Comparison of ENCODE assay signal across 18 cellular contexts in the genomic region with DNA sequence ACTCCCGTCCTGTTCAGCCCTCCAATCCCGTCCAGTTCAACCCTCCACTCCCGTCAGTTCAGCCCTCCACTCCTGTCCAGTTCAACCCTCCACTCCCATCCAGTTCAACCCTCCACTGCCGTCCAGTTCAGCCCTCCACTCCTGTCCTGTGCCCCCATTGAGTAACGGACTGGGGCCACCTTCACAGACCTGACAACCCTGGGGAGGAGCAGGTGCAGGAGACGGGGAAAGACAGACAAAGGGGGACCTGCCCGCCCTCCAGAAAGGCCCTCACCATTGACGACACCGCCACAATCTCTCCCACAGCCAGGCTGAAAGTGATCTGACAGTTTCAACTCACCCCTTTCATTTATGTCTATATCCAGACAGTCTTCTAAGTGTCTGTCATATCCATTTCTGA.
DNase-seq lines count a peak whose midpoint lies in the region; ATAC-seq and TF ChIP-seq lines count a peak whose summit lies in the region.
"Had no signal": no experiment of that assay in that cellular context is flagged by ENCODE, and none has a peak within 500 bp of the region (broad histone marks: within the 10 kb centered on the region; RNA-seq: fewer than 3 reads in every experiment).

No MANE protein-coding gene starts in this region.

- TF ChIP-seq CTCF in natural killer cell (IDR thresholded peaks at IDR 0.05) = no peak
- no peak for TF ChIP-seq CTCF in MM.1S (IDR thresholded peaks at IDR 0.05; ENCODE audit: low read length)
- no peak for TF ChIP-seq CTCF in PC-3 (conservative IDR thresholded peaks at IDR 0.05; ENCODE audit: low read depth, low read length)

- H3K9me3 ChIP-seq in mucosa of stomach (ENCODE audit: control insufficient read depth, low read length) (no peaks in the 10 kb centered on the region), MM.1S (replicated peaks; ENCODE audit: insufficient read depth, low read length) (no peaks in the 10 kb centered on the region), PC-3 (ENCODE audit: low read length) (no peaks in the 10 kb centered on the region)

- H3F3A ChIP-seq in MM.1S (ENCODE audit: insufficient read depth, low read length) (no peaks in the 10 kb centered on the region), PC-3 (ENCODE audit: low read length, unreplicated experiment) (no peaks in the 10 kb centered on the region)

- no TSS peak for BruUV-seq in PC-3 (replicated peaks; lab: Mats Ljungman, UMichigan)

- H3K27me3 ChIP-seq in mucosa of stomach (ENCODE audit: control insufficient read depth, insufficient read depth, low read length) (no peaks in the 10 kb centered on the region), MM.1S (replicated peaks; ENCODE audit: insufficient read depth, low read length) (no peaks in the 10 kb centered on the region), PC-3 (ENCODE audit: low read length) (no peaks in the 10 kb centered on the region)

- no peaks in the 10 kb centered on the region for H3K27me3 Mint-ChIP-seq in natural killer cell treated with Interleukin-12 subunit alpha and Interleukin-12 subunit beta and Interleukin-15 and Interleukin-18, amount 100 ng/mL, for 72 hours
- no peaks in the 10 kb centered on the region for H3K27me3 Mint-ChIP-seq in natural killer cell (ENCODE audit: low read depth in 2 of 2)
- no peaks in the 10 kb centered on the region for H3K27me3 Mint-ChIP-seq in activated T-helper 17 cell treated with anti-CD3 and anti-CD28 coated beads, Interleukin-2, amount 50 U/mL, for 72 hours
- H3K27me3 Mint-ChIP-seq in stimulated activated naive B cell treated with anti-CD40 and anti-IgM and Interleukin-4, amounts not matched to agents 10 μg/mL and 1 μg/mL and 100 μg/mL, for 72 hours = no peaks in the 10 kb centered on the region
- H3K27me3 Mint-ChIP-seq: CD4-positive, alpha-beta T cell had no signal

- H3K79me2 ChIP-seq in MM.1S (ENCODE audit: low read length) (no peaks in the 10 kb centered on the region), PC-3 (ENCODE audit: low read length) (0 out of 2 replicates have a peak, but pooled peaks cover 6% of the 10 kb centered on the region)

- H3K4me3 Mint-ChIP-seq in natural killer cell treated with Interleukin-12 subunit alpha and Interleukin-12 subunit beta and Interleukin-15 and Interleukin-18, amount 100 ng/mL, for 72 hours = peak overlapping the region; percentile 4
- no peak overlapping the region for H3K4me3 Mint-ChIP-seq in natural killer cell
- H3K4me3 Mint-ChIP-seq in activated T-helper 17 cell treated with anti-CD3 and anti-CD28 coated beads, Interleukin-2, amount 50 U/mL, for 72 hours = no peak overlapping the region
- no peak overlapping the region for H3K4me3 Mint-ChIP-seq in stimulated activated naive B cell treated with anti-CD40 and anti-IgM and Interleukin-4, amounts not matched to agents 10 μg/mL and 1 μg/mL and 100 μg/mL, for 72 hours
- H3K4me3 Mint-ChIP-seq: CD4-positive, alpha-beta T cell had no signal

- H3K27ac Mint-ChIP-seq in natural killer cell treated with Interleukin-12 subunit alpha and Interleukin-12 subunit beta and Interleukin-15 and Interleukin-18, amount 100 ng/mL, for 72 hours = peak overlapping the region; percentile 43 to 77
- H3K27ac Mint-ChIP-seq in natural killer cell = peak overlapping the region in 1 of 2 donors; percentile 39
- peak overlapping the region; percentile 48 for H3K27ac Mint-ChIP-seq in activated T-helper 17 cell treated with anti-CD3 and anti-CD28 coated beads, Interleukin-2, amount 50 U/mL, for 72 hours
- peak overlapping the region; percentile 16 for H3K27ac Mint-ChIP-seq in stimulated activated naive B cell treated with anti-CD40 and anti-IgM and Interleukin-4, amounts not matched to agents 10 μg/mL and 1 μg/mL and 100 μg/mL, for 72 hours
- H3K27ac Mint-ChIP-seq: CD4-positive, alpha-beta T cell had no signal

- POLR2A ChIA-PET in PC-3 (lab: Charles Lee; ENCODE audit: unreplicated experiment) = no interaction called here

- ATAC-seq in natural killer cell treated with Interleukin-12 subunit alpha and Interleukin-12 subunit beta and Interleukin-15 and Interleukin-18, amount 100 ng/mL, for 72 hours = no peak
- ATAC-seq in natural killer cell (no peak), PC-3 (no peak)
- ATAC-seq in activated T-helper 17 cell treated with anti-CD3 and anti-CD28 coated beads, Interleukin-2, amount 50 U/mL, for 72 hours (replicated peaks) = no peak
- ATAC-seq in stimulated activated naive B cell treated with anti-CD40 and anti-IgM and Interleukin-4, amounts not matched to agents 10 μg/mL and 1 μg/mL and 100 μg/mL, for 72 hours (replicated peaks) = no peak
- ATAC-seq: HCT116 had no signal

- DNase-seq in natural killer cell treated with Interleukin-12 subunit alpha and Interleukin-12 subunit beta and Interleukin-15 and Interleukin-18, amount 100 ng/mL, for 72 hours (ENCODE audit: low spot score) = peak; percentile 28
- DNase-seq in natural killer cell (no peak), MM.1S (no peak), D341Med (ENCODE audit: low spot score) (no peak), PC-3 (no peak)
- DNase-seq in stimulated activated naive B cell treated with anti-CD40 and anti-IgM and Interleukin-4, amounts not matched to agents 10 μg/mL and 1 μg/mL and 100 μg/mL, for 72 hours = no peak
- DNase-seq: ACHN; AML-193; CD4-positive, alpha-beta T cell; DMS79; NCI-H1436 treated with DMSO at 0.1 percent for 48 hours; NCI-H2029 treated with DMSO at 0.1 percent for 48 hours; NCI-H510A treated with DMSO at 0.1 percent for 48 hours; NCI-H82; PC-9 had no signal

- H3K9ac ChIP-seq in mucosa of stomach (ENCODE audit: low read length) (peak overlapping the region; percentile 30), MM.1S (ENCODE audit: low read length) (no peak overlapping the region), PC-3 (ENCODE audit: low read length) (no peak overlapping the region)

- H3K4me1 Mint-ChIP-seq in natural killer cell treated with Interleukin-12 subunit alpha and Interleukin-12 subunit beta and Interleukin-15 and Interleukin-18, amount 100 ng/mL, for 72 hours (ENCODE audit: low read depth in 2 of 2) = peaks cover 24 to 59% of the 10 kb centered on the region in 2 donors
- peaks cover 26 to 30% of the 10 kb centered on the region in 2 donors for H3K4me1 Mint-ChIP-seq in natural killer cell
- peaks cover 18% of the 10 kb centered on the region for H3K4me1 Mint-ChIP-seq in activated T-helper 17 cell treated with anti-CD3 and anti-CD28 coated beads, Interleukin-2, amount 50 U/mL, for 72 hours
- H3K4me1 Mint-ChIP-seq in stimulated activated naive B cell treated with anti-CD40 and anti-IgM and Interleukin-4, amounts not matched to agents 10 μg/mL and 1 μg/mL and 100 μg/mL, for 72 hours = peaks cover 24 to 44% of the 10 kb centered on the region in 2 donors

- H3K9me2 ChIP-seq in MM.1S (replicated peaks; ENCODE audit: insufficient read depth, low read length) = no peaks in the 10 kb centered on the region
- no peaks in the 10 kb centered on the region for H3K9me2 ChIP-seq in PC-3 (replicated peaks; ENCODE audit: low read length)

- no peak overlapping the region for H3K4me3 ChIP-seq in mucosa of stomach (ENCODE audit: low read length)
- H3K4me3 ChIP-seq in MM.1S (ENCODE audit: low read length) = no peak overlapping the region
- no peak overlapping the region for H3K4me3 ChIP-seq in PC-3 (ENCODE audit: low read length)
- H3K4me3 ChIP-seq: PC-9 had no signal

- H2AFZ ChIP-seq in MM.1S (ENCODE audit: low read length) = no peak overlapping the region
- H2AFZ ChIP-seq in PC-3 (ENCODE audit: low read length) = no peak overlapping the region
- H2AFZ ChIP-seq: PC-9 had no signal

- CTCF ChIA-PET in PC-3 (lab: Charles Lee) = no interaction called here

- H3K36me3 Mint-ChIP-seq in natural killer cell treated with Interleukin-12 subunit alpha and Interleukin-12 subunit beta and Interleukin-15 and Interleukin-18, amount 100 ng/mL, for 72 hours = peaks cover 5% of the 10 kb centered on the region
- H3K36me3 Mint-ChIP-seq in natural killer cell = no peaks in the 10 kb centered on the region
- H3K36me3 Mint-ChIP-seq in activated T-helper 17 cell treated with anti-CD3 and anti-CD28 coated beads, Interleukin-2, amount 50 U/mL, for 72 hours (ENCODE audit: low read depth) = peaks cover 22% of the 10 kb centered on the region
- H3K36me3 Mint-ChIP-seq in stimulated activated naive B cell treated with anti-CD40 and anti-IgM and Interleukin-4, amounts not matched to agents 10 μg/mL and 1 μg/mL and 100 μg/mL, for 72 hours = peaks cover 49 to 65% of the 10 kb centered on the region in 2 donors

- H3K4me1 ChIP-seq in mucosa of stomach (ENCODE audit: control insufficient read depth, insufficient read depth, low read length) = peaks cover 8% of the 10 kb centered on the region
- H3K4me1 ChIP-seq in MM.1S (ENCODE audit: low read length) = no peaks in the 10 kb centered on the region
- peaks cover 4% of the 10 kb centered on the region; the same call in 1 of the 2 replicates for H3K4me1 ChIP-seq in PC-3 (ENCODE audit: insufficient read depth, low read length)

- H3K36me3 ChIP-seq in mucosa of stomach (ENCODE audit: control insufficient read depth, insufficient read depth, low read length) (no peaks in the 10 kb centered on the region), MM.1S (replicated peaks; ENCODE audit: insufficient read depth, low read length) (no peaks in the 10 kb centered on the region), PC-3 (ENCODE audit: low read depth, low read length) (peaks cover 5% of the 10 kb centered on the region; the same call in 1 of the 2 replicates)

- H3K4me2 ChIP-seq in MM.1S (ENCODE audit: low read depth, low read length) (no peak overlapping the region), PC-3 (ENCODE audit: low read length) (no peak overlapping the region)
- H3K4me2 ChIP-seq: PC-9 had no signal

- H4K20me1 ChIP-seq in MM.1S (ENCODE audit: insufficient read depth, low read length) (no peaks in the 10 kb centered on the region), PC-3 (ENCODE audit: low read length) (no peaks in the 10 kb centered on the region)

- intact Hi-C loops in natural killer cell (cut with micrococcal nuclease) = no loop called here
- intact Hi-C loops in PC-3 (cut with micrococcal nuclease) = no loop called here

- H3K9me3 Mint-ChIP-seq in natural killer cell treated with Interleukin-12 subunit alpha and Interleukin-12 subunit beta and Interleukin-15 and Interleukin-18, amount 100 ng/mL, for 72 hours = no peaks in the 10 kb centered on the region
- no peaks in the 10 kb centered on the region for H3K9me3 Mint-ChIP-seq in natural killer cell
- H3K9me3 Mint-ChIP-seq in activated T-helper 17 cell treated with anti-CD3 and anti-CD28 coated beads, Interleukin-2, amount 50 U/mL, for 72 hours = no peaks in the 10 kb centered on the region
- no peaks in the 10 kb centered on the region for H3K9me3 Mint-ChIP-seq in stimulated activated naive B cell treated with anti-CD40 and anti-IgM and Interleukin-4, amounts not matched to agents 10 μg/mL and 1 μg/mL and 100 μg/mL, for 72 hours
- H3K9me3 Mint-ChIP-seq: CD4-positive, alpha-beta T cell had no signal

- H3K27ac ChIP-seq in MM.1S (ENCODE audit: low read length) = no peak overlapping the region
- H3K27ac ChIP-seq in PC-3 (ENCODE audit: low read length) = no peak overlapping the region
- H3K27ac ChIP-seq: PC-9 had no signal
